ENCODE assay signal across 13 cellular contexts in genomic region chr7:80859272-80859970, GRCh38. TPM values are rescaled to one million over a fixed set of nuclear protein-coding genes. Genes with fewer than 3 reads are reported as not detected.
A peak's percentile ranks its signal among the peaks of the same experiment; 100 is the strongest.
DNase-seq lines count a peak whose midpoint lies in the region; ATAC-seq, FAIRE-seq and TF ChIP-seq lines count a peak whose summit lies in the region.
"Had no signal": no experiment of that assay in that cellular context is flagged by ENCODE, and none has a peak within 500 bp of the region (broad histone marks: within the 10 kb centered on the region; RNA-seq: fewer than 3 reads in every experiment).

No MANE protein-coding gene starts in this region.

- no peak overlapping the region for H2AFZ ChIP-seq in astrocyte (ENCODE audit: low read depth, low read length)

- no peaks in the 10 kb centered on the region for H3K27me3 Mint-ChIP-seq in astrocyte (ENCODE audit: low read depth, unreplicated experiment)
- no peaks in the 10 kb centered on the region for H3K27me3 Mint-ChIP-seq in naive thymus-derived CD4-positive, alpha-beta T cell

- TF ChIP-seq CTCF in astrocyte (IDR thresholded peaks at IDR 0.05; ENCODE audit: insufficient read depth, low read depth, low read length) (no peak), left ventricle myocardium inferior (IDR thresholded peaks at IDR 0.05; ENCODE audit: borderline replicate concordance) (no peak)

- H3K27ac ChIP-seq in astrocyte (ENCODE audit: low read depth, low read length) (no peak overlapping the region), left ventricle myocardium inferior (replicated peaks) (peak overlapping the region; percentile 52), stomach smooth muscle (ENCODE audit: low read length) (peak overlapping the region; percentile 80)
- no peak overlapping the region for H3K27ac ChIP-seq in naive thymus-derived CD4-positive, alpha-beta T cell (ENCODE audit: low read depth, low read length)
- H3K27ac ChIP-seq: thyroid gland had no signal

- DNase-seq in GM04504 (ENCODE audit: low read depth) (peak; percentile 34), astrocyte (ENCODE audit: low read depth) (no peak), left ventricle myocardium inferior (peak; percentile 21), NCI-H1092 (lab: John Stamatoyannopoulos, UW) (no peak), SIG-M5 treated with dmso at 0.1 percent for 504 hours (lab: John Stamatoyannopoulos, UW; ENCODE audit: unreplicated experiment) (no peak)
- DNase-seq in naive thymus-derived CD4-positive, alpha-beta T cell: no peak
- DNase-seq: activated T-cell treated with anti-CD3 and anti-CD28 coated beads, Interleukin-2, amount 50 U/mL, for 48 hours; DMS79; effector CD4-positive, alpha-beta T cell; T-helper 1 cell; thyroid gland had no signal

- POLR2A ChIA-PET in naive thymus-derived CD4-positive, alpha-beta T cell (lab: Charles Lee): no interaction called here

- peaks cover 22% of the 10 kb centered on the region for H3K4me1 Mint-ChIP-seq in astrocyte (ENCODE audit: low read depth, unreplicated experiment)
- H3K4me1 Mint-ChIP-seq in naive thymus-derived CD4-positive, alpha-beta T cell: no peaks in the 10 kb centered on the region

- no peak overlapping the region for H3K4me2 ChIP-seq in astrocyte (ENCODE audit: low read length)

- no peak for ATAC-seq in naive thymus-derived CD4-positive, alpha-beta T cell
- no peak for ATAC-seq in GM21786 (IDR thresholded peaks at IDR 0.05; ENCODE audit: unreplicated experiment)

- H3K9ac ChIP-seq in astrocyte (ENCODE audit: low read length) (no peak overlapping the region), stomach smooth muscle (ENCODE audit: low read length in 2 of 2) (peak overlapping the region; percentile 58 to 76)

- FAIRE-seq in astrocyte (lab: Jason Lieb, UNC): peak; percentile 29

- intact Hi-C loops in left ventricle myocardium inferior (cut with micrococcal nuclease): no loop called here
- intact Hi-C loops in naive thymus-derived CD4-positive, alpha-beta T cell (cut with micrococcal nuclease): no loop called here

- peaks cover 34% of the 10 kb centered on the region for H3K79me2 ChIP-seq in astrocyte (ENCODE audit: insufficient read depth, low read length)

- H3K36me3 Mint-ChIP-seq in astrocyte (ENCODE audit: low read depth, unreplicated experiment): peaks cover 13% of the 10 kb centered on the region
- H3K36me3 Mint-ChIP-seq in naive thymus-derived CD4-positive, alpha-beta T cell: no peaks in the 10 kb centered on the region

- CTCF ChIA-PET in naive thymus-derived CD4-positive, alpha-beta T cell (lab: Charles Lee): no interaction called here

- no peak overlapping the region for H3K4me3 Mint-ChIP-seq in astrocyte (ENCODE audit: unreplicated experiment)
- no peak overlapping the region for H3K4me3 Mint-ChIP-seq in naive thymus-derived CD4-positive, alpha-beta T cell

- H3K9me3 ChIP-seq in astrocyte (ENCODE audit: insufficient read depth, low read depth, low read length): no peaks in the 10 kb centered on the region
- H3K9me3 ChIP-seq in left ventricle myocardium inferior (replicated peaks): peaks cover 5% of the 10 kb centered on the region
- H3K9me3 ChIP-seq in stomach smooth muscle (ENCODE audit: control insufficient read depth in 2 of 2, low read length in 2 of 2): no peaks in the 10 kb centered on the region
- H3K9me3 ChIP-seq in naive thymus-derived CD4-positive, alpha-beta T cell (ENCODE audit: control insufficient read depth in 2 of 3, low read length in 3 of 3): no peaks in the 10 kb centered on the region
- H3K9me3 ChIP-seq: thyroid gland had no signal

- H3K9me3 Mint-ChIP-seq in astrocyte (ENCODE audit: unreplicated experiment): peaks cover 5% of the 10 kb centered on the region
- peaks cover 0 to 22% (median 0%) of the 10 kb centered on the region in 11 donors for H3K9me3 Mint-ChIP-seq in naive thymus-derived CD4-positive, alpha-beta T cell

- H3K27me3 ChIP-seq in astrocyte (ENCODE audit: insufficient read depth, low read length) (no peaks in the 10 kb centered on the region), left ventricle myocardium inferior (ENCODE audit: low read depth) (no peaks in the 10 kb centered on the region), stomach smooth muscle (ENCODE audit: control insufficient read depth in 1 of 2, insufficient read depth in 2 of 2, low read length in 2 of 2) (no peaks in the 10 kb centered on the region)
- no peaks in the 10 kb centered on the region for H3K27me3 ChIP-seq in naive thymus-derived CD4-positive, alpha-beta T cell (ENCODE audit: control insufficient read depth in 2 of 2, insufficient read depth in 2 of 2, low read length in 2 of 2)
- H3K27me3 ChIP-seq: thyroid gland had no signal

- no peaks in the 10 kb centered on the region for H4K20me1 ChIP-seq in astrocyte (ENCODE audit: insufficient read depth, low read length)

- peak overlapping the region; percentile 27 for H3K27ac Mint-ChIP-seq in astrocyte (ENCODE audit: unreplicated experiment)
- no peak overlapping the region for H3K27ac Mint-ChIP-seq in naive thymus-derived CD4-positive, alpha-beta T cell

- H3K4me3 ChIP-seq in astrocyte (ENCODE audit: insufficient read depth, low read depth, low read length) (no peak overlapping the region), left ventricle myocardium inferior (no peak overlapping the region), stomach smooth muscle (ENCODE audit: low read length in 2 of 2) (peak overlapping the region in 1 of 2 donors; percentile 34)
- H3K4me3 ChIP-seq in naive thymus-derived CD4-positive, alpha-beta T cell (ENCODE audit: low read length): no peak overlapping the region
- H3K4me3 ChIP-seq: thyroid gland had no signal

- peaks cover 15% of the 10 kb centered on the region for H3K4me1 ChIP-seq in astrocyte (ENCODE audit: insufficient read depth, low read length)
- peaks cover 26% of the 10 kb centered on the region for H3K4me1 ChIP-seq in left ventricle myocardium inferior
- H3K4me1 ChIP-seq in stomach smooth muscle (ENCODE audit: control insufficient read depth, insufficient read depth, low read length): peaks cover 9% of the 10 kb centered on the region
- no peaks in the 10 kb centered on the region for H3K4me1 ChIP-seq in naive thymus-derived CD4-positive, alpha-beta T cell (ENCODE audit: control insufficient read depth in 2 of 2, insufficient read depth in 2 of 2, low read length in 2 of 2)
- H3K4me1 ChIP-seq: thyroid gland had no signal

- H3K36me3 ChIP-seq in astrocyte (ENCODE audit: insufficient read depth, low read length) (no peaks in the 10 kb centered on the region), left ventricle myocardium inferior (no peaks in the 10 kb centered on the region), stomach smooth muscle (ENCODE audit: control insufficient read depth in 2 of 2, insufficient read depth in 2 of 2, low read length in 2 of 2) (no peaks in the 10 kb centered on the region)
- no peaks in the 10 kb centered on the region for H3K36me3 ChIP-seq in naive thymus-derived CD4-positive, alpha-beta T cell (ENCODE audit: control insufficient read depth in 2 of 3, insufficient read depth in 3 of 3, low read length in 3 of 3)
- H3K36me3 ChIP-seq: thyroid gland had no signal

RNA-seq across cellular contexts. Expression of gene SEMA3C, which starts 59.4 kb away (rescaled TPM):
- total RNA-seq in astrocyte (148 and 193 TPM in 2 replicates), left ventricle myocardium inferior (66.5 TPM)
- 1 to 10 TPM in 2 of 5 experiments, under 1 TPM in 2, not detected in 1; 0.35 to 9.4 (median 0.85) TPM for total RNA-seq in naive thymus-derived CD4-positive, alpha-beta T cell
- not detected for polyA plus RNA-seq in naive thymus-derived CD4-positive, alpha-beta T cell

Comparison
In these comparisons a context has a peak if more than half of its experiments do, and no peak if none do; other contexts are left out.
1. DNase-seq: peak in GM04504 (single experiment) and left ventricle myocardium inferior (single experiment); none in astrocyte (single experiment), naive thymus-derived CD4-positive, alpha-beta T cell (0 of 9), NCI-H1092 (single experiment) and SIG-M5 treated with dmso at 0.1 percent for 504 hours (single experiment).
2. H3K27ac ChIP-seq: peak in left ventricle myocardium inferior (single experiment) and stomach smooth muscle (single experiment); none in astrocyte (single experiment) and naive thymus-derived CD4-positive, alpha-beta T cell (single experiment).